Comparison of ENCODE assay signal across 28 cellular contexts in the genomic region with DNA sequence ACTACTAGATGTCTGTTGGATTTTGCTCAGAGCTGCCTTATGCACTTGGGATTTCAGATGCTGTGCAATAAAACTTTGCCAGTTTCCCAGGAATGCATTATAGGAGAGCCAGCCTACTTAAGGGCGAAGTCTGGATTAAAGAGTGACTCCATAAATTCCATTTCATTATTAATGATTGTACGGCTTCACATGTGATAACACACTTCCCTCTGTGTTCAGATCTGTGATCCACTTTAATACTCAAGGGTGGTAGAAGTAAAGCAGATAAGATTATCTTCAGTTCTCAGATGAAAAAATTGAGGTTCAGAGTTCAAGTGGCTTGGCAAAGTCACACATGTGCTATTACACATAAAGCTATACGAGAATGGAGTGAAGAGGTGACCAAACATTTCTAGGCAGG.
"Had no signal": no experiment of that assay in that cellular context is flagged by ENCODE, and none has a peak within 500 bp of the region (broad histone marks: within the 10 kb centered on the region; RNA-seq: fewer than 3 reads in every experiment).

No MANE protein-coding gene starts in this region.

- ATAC-seq: effector memory CD8-positive, alpha-beta T cell; esophagus mucosa; foreskin keratinocyte; gastrocnemius medialis; gastroesophageal sphincter; heart left ventricle; heart right ventricle had no signal

- DNase-seq: colonic mucosa; cortex of kidney; dermis blood vessel endothelial cell; dorsolateral prefrontal cortex; effector CD4-positive, alpha-beta T cell; effector CD8-positive, alpha-beta T cell; effector memory CD4-positive, alpha-beta T cell; effector memory CD8-positive, alpha-beta T cell; endodermal cell; erythroblast; esophagus squamous epithelium; foreskin fibroblast; foreskin keratinocyte; foreskin melanocyte; gastrocnemius medialis; glutamatergic neuron; head of caudate nucleus; heart left ventricle; heart right ventricle had no signal

- H3K9me3 ChIP-seq: colonic mucosa had no signal

- H3K27ac ChIP-seq: colonic mucosa, coronary artery, dorsolateral prefrontal cortex, epithelial cell of prostate, esophagus muscularis mucosa, esophagus squamous epithelium, foreskin keratinocyte, gastrocnemius medialis, gastroesophageal sphincter, heart left ventricle, heart right ventricle had no signal

- H3K27me3 ChIP-seq: colonic mucosa, dorsolateral prefrontal cortex, esophagus muscularis mucosa, gastrocnemius medialis, gastroesophageal sphincter had no signal

- H3K36me3 ChIP-seq: colonic mucosa, esophagus muscularis mucosa, esophagus squamous epithelium, gastrocnemius medialis, gastroesophageal sphincter, heart left ventricle, heart right ventricle had no signal

- FAIRE-seq: colon, endometrium, endothelial cell of umbilical vein, frontal cortex had no signal

- H3K4me3 ChIP-seq: colonic mucosa, coronary artery, dorsolateral prefrontal cortex, esophagus muscularis mucosa, esophagus squamous epithelium, gastrocnemius medialis, gastroesophageal sphincter, heart left ventricle, heart right ventricle had no signal

- H3K4me1 ChIP-seq: colonic mucosa, esophagus muscularis mucosa, esophagus squamous epithelium, foreskin keratinocyte, gastrocnemius medialis, gastroesophageal sphincter, heart left ventricle, heart right ventricle had no signal
